In genomic region chr5:171309526-171310333, GRCh38 we compare ENCODE assay signal across 10 cellular contexts. TPM values are rescaled to one million over a fixed set of nuclear protein-coding genes. Genes with fewer than 3 reads are reported as not detected.
A peak's percentile ranks its signal among the peaks of the same experiment; 100 is the strongest.
DNase-seq lines count a peak whose midpoint lies in the region; ATAC-seq and TF ChIP-seq lines count a peak whose summit lies in the region.
"Had no signal": no experiment of that assay in that cellular context is flagged by ENCODE, and none has a peak within 500 bp of the region (broad histone marks: within the 10 kb centered on the region; RNA-seq: fewer than 3 reads in every experiment).

No MANE protein-coding gene starts in this region.

- H4K91ac ChIP-seq in neuronal stem cell (ENCODE audit: low read depth, low read length, poor library complexity) = no peak overlapping the region

- H3K36me3 Mint-ChIP-seq in chondrocyte (ENCODE audit: low read depth) = peaks cover 5% of the 10 kb centered on the region

- peak overlapping the region; percentile 70 for H2AFZ ChIP-seq in neuronal stem cell (ENCODE audit: low read length)
- H2AFZ ChIP-seq: PC-9 had no signal

- H3K9me3 ChIP-seq in MG63 (no peaks in the 10 kb centered on the region; the same call in 1 of the 2 replicates), neuronal stem cell (replicated peaks in 1 of 2; ENCODE audit: control insufficient read depth in 2 of 2, insufficient read depth in 1 of 2, low read depth in 1 of 2, low read length in 2 of 2) (peaks cover 0 to 3% of the 10 kb centered on the region in 2 donors), tibial nerve (no peaks in the 10 kb centered on the region)

- peak; percentile 61 for TF ChIP-seq CTCF in chondrocyte (IDR thresholded peaks at IDR 0.05)
- no peak for TF ChIP-seq CTCF in tibial nerve (IDR thresholded peaks at IDR 0.05)

- no CpG with 5 or more reads among the region's 87 CpGs for WGBS in neuronal stem cell (ENCODE audit: extremely low coverage in 2 of 2, insufficient read length in 2 of 2, insufficient replicate concordance in 1 of 2), 2 donors
- WGBS in tibial nerve, 2 donors = 4 to 6% methylated on average over 44 to 45 of the region's 87 CpGs

- H2BK12ac ChIP-seq in neuronal stem cell (ENCODE audit: low read length) = peak overlapping the region; percentile 22

- H3K4ac ChIP-seq in neuronal stem cell (ENCODE audit: low read length) = no peak overlapping the region

- H3K79me1 ChIP-seq in neuronal stem cell (ENCODE audit: low read depth, low read length) = no peaks in the 10 kb centered on the region

- peaks cover 71% of the 10 kb centered on the region for H3K27me3 Mint-ChIP-seq in chondrocyte (ENCODE audit: low read depth)

- no peak overlapping the region for H3K27ac Mint-ChIP-seq in chondrocyte (ENCODE audit: unreplicated experiment)

- H3K4me1 ChIP-seq in neuronal stem cell (ENCODE audit: control insufficient read depth in 2 of 2, insufficient read depth in 1 of 2, low read depth in 1 of 2, low read length in 2 of 2) = peaks cover 4 to 15% of the 10 kb centered on the region in 2 donors
- H3K4me1 ChIP-seq in tibial nerve = peaks cover 0 to 64% (median 21%) of the 10 kb centered on the region in 4 donors

- H3K18ac ChIP-seq in neuronal stem cell (ENCODE audit: low read length) = peak overlapping the region; percentile 71

- peak; percentile 11 for DNase-seq in NCI-H2171 (lab: John Stamatoyannopoulos, UW)
- DNase-seq in NCI-H2171 treated with DMSO at 0.1 percent for 48 hours (lab: John Stamatoyannopoulos, UW) = no peak
- DNase-seq in MG63 = no peak
- DNase-seq in chondrocyte (ENCODE audit: low spot score) = no peak
- no peak for DNase-seq in neuronal stem cell (ENCODE audit: low spot score)
- DNase-seq in tibial nerve (ENCODE audit: low spot score in 2 of 2) = no peak
- DNase-seq: activated naive CD4-positive, alpha-beta T cell treated with anti-CD3 and anti-CD28 coated beads, Interleukin-2, amount 50 U/mL, for 16 hours; PC-9 had no signal

- peaks cover 20% of the 10 kb centered on the region for H3K27me3 ChIP-seq in MG63
- H3K27me3 ChIP-seq in neuronal stem cell (ENCODE audit: control insufficient read depth in 3 of 3, insufficient read depth in 3 of 3, low read depth in 1 of 3, low read length in 3 of 3) = peaks cover 74 to 100% (median 98%) of the 10 kb centered on the region in 3 experiments
- peaks cover 0 to 100% of the 10 kb centered on the region in 2 donors for H3K27me3 ChIP-seq in tibial nerve

- H3K9ac ChIP-seq in neuronal stem cell (ENCODE audit: low read depth, low read length, poor library complexity) = no peak overlapping the region

- H3K14ac ChIP-seq in neuronal stem cell (ENCODE audit: low read length) = peak overlapping the region; percentile 56

- no peak for TF ChIP-seq POLR2A in tibial nerve (IDR thresholded peaks at IDR 0.05)

- no peaks in the 10 kb centered on the region for H3K9me3 Mint-ChIP-seq in chondrocyte (ENCODE audit: low read depth)

- H2BK120ac ChIP-seq in neuronal stem cell (ENCODE audit: low read depth, low read length) = peak overlapping the region; percentile 61

- no peak overlapping the region for H4K8ac ChIP-seq in neuronal stem cell (ENCODE audit: low read depth, low read length)

- peak overlapping the region; percentile 85 for H3K23ac ChIP-seq in neuronal stem cell (ENCODE audit: low read depth, low read length, poor library complexity)

- no peaks in the 10 kb centered on the region for H3K36me3 ChIP-seq in MG63
- no peaks in the 10 kb centered on the region for H3K36me3 ChIP-seq in neuronal stem cell (replicated peaks in 1 of 2; ENCODE audit: control insufficient read depth in 2 of 2, insufficient read depth in 2 of 2, low read length in 2 of 2)
- no peaks in the 10 kb centered on the region for H3K36me3 ChIP-seq in tibial nerve

- peak overlapping the region; percentile 61 for H2AK5ac ChIP-seq in neuronal stem cell (ENCODE audit: low read depth, low read length)

- no peak overlapping the region for H2BK15ac ChIP-seq in neuronal stem cell (ENCODE audit: low read length)

- no peak overlapping the region for H2BK5ac ChIP-seq in neuronal stem cell (ENCODE audit: low read length)

- H3K4me1 Mint-ChIP-seq in chondrocyte (ENCODE audit: low read depth) = peaks cover 27% of the 10 kb centered on the region

- H3K27ac ChIP-seq in neuronal stem cell (replicated peaks; ENCODE audit: low read length) (no peak overlapping the region), tibial nerve (no peak overlapping the region)
- H3K27ac ChIP-seq: PC-9 had no signal

- H3K4me3 Mint-ChIP-seq in chondrocyte (ENCODE audit: unreplicated experiment) = no peak overlapping the region

- H3K4me3 ChIP-seq in MG63 (peak overlapping the region; percentile 31), neuronal stem cell (ENCODE audit: low read length in 2 of 2) (no peak overlapping the region), tibial nerve (no peak overlapping the region)
- H3K4me3 ChIP-seq: PC-9 had no signal

- peak overlapping the region; percentile 52 for H3K4me2 ChIP-seq in neuronal stem cell (ENCODE audit: insufficient read depth, low read length, poor library complexity, severe bottlenecking)
- H3K4me2 ChIP-seq: PC-9 had no signal

- ATAC-seq in HG02840 (IDR thresholded peaks at IDR 0.05; ENCODE audit: low FRiP score, unreplicated experiment) = no peak
- no peak for ATAC-seq in GM19397 (IDR thresholded peaks at IDR 0.05; ENCODE audit: unreplicated experiment)

- no peak for TF ChIP-seq EP300 in tibial nerve (IDR thresholded peaks at IDR 0.05)

RNA-seq across cellular contexts. Expression of gene TLX3, which starts 0.7 kb away (rescaled TPM):
- total RNA-seq in MG63 (2014; rRNA removed; shearing (Covaris generic); ENCODE audit: low replicate concordance) = not detected in 2 replicates
- total RNA-seq in chondrocyte = not detected in 3 replicates
- polyA plus RNA-seq in neuronal stem cell (2013, experiment 1 of 2) = not detected
- polyA plus RNA-seq in neuronal stem cell (2013, experiment 2 of 2) = not detected
- total RNA-seq in tibial nerve = not detected
- total RNA-seq: PC-9 had no signal
